10 cellular contexts compared by ENCODE assay signal in the genomic region with DNA sequence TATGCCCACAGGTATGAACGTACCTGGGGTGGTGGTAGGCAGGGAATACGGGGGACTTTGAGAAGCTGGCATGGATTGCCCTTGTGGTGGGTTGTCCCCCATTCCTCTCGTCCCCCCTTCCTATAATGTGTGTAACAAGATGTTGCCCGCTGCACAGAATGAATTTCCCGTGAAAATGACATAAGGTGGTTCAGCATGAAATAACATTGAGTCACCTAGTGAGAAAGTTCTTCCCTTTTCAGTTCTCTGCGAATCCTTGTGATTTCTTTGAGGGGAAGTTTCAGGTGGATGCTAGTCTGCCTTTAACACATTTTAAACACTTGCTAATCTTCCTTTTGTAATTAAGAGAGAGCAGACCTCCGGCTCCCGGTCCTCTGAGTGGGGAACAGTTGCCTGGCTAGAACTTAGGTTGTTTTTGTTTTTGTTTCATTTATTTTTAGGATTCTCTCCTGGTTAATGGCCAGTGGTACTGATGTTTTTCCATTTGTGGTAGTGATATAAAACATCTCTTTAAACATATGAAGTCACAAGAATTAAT. TPM values are rescaled to one million over a fixed set of nuclear protein-coding genes. Genes with fewer than 3 reads are reported as not detected.
DNase-seq lines count a peak whose midpoint lies in the region; ATAC-seq and TF ChIP-seq lines count a peak whose summit lies in the region.
"Had no signal": no experiment of that assay in that cellular context is flagged by ENCODE, and none has a peak within 500 bp of the region (broad histone marks: within the 10 kb centered on the region; RNA-seq: fewer than 3 reads in every experiment).

No MANE protein-coding gene starts in this region.

- CTCF ChIA-PET in activated naive CD4-positive, alpha-beta T cell treated with anti-CD3 and anti-CD28 coated beads for 36 hours (lab: Charles Lee), result interaction anchor here (1.1 kb wide), 2 partner anchors 75 to 158 kb away, joined by 4 read pairs; no protein-coding TSS in a partner anchor
- CTCF ChIA-PET in activated B cell treated with CpG ODN at 0.5 μM for 24 hours (lab: Charles Lee), result interaction anchor here (1.0 kb wide), 1 partner anchor 158 kb away, joined by 3 read pairs; no protein-coding TSS in a partner anchor

- H3K27ac Mint-ChIP-seq in activated naive CD4-positive, alpha-beta T cell treated with anti-CD3 and anti-CD28 coated beads for 36 hours, result no peak overlapping the region
- H3K27ac Mint-ChIP-seq in activated B cell treated with CpG ODN at 0.5 μM for 24 hours, result no peak overlapping the region
- no peak overlapping the region for H3K27ac Mint-ChIP-seq in stimulated activated effector memory CD8-positive, alpha-beta T cell treated with anti-CD3 and anti-CD28 coated beads, Interleukin-12 subunit alpha, Interleukin-12 subunit beta, amount 100 ng/mL, for 72 hours

- peaks cover 16% of the 10 kb centered on the region for H3K4me1 ChIP-seq in iPS-18a (ENCODE audit: control insufficient read depth, low read depth, low read length)

- POLR2A ChIA-PET in activated B cell treated with CpG ODN at 0.5 μM for 24 hours (lab: Charles Lee), result interaction anchor here (0.6 to 0.7 kb wide), 3 partner anchors 19 to 879 kb away, joined by 4 to 9 read pairs (median 6); no protein-coding TSS in a partner anchor

- no peak for DNase-seq in activated naive CD4-positive, alpha-beta T cell treated with anti-CD3 and anti-CD28 coated beads for 36 hours
- DNase-seq in activated naive CD4-positive, alpha-beta T cell (lab: John Stamatoyannopoulos, UW), result no peak
- no peak for DNase-seq in activated B cell treated with CpG ODN at 0.5 μM for 24 hours
- no peak for DNase-seq in stimulated activated effector memory CD8-positive, alpha-beta T cell treated with anti-CD3 and anti-CD28 coated beads, Interleukin-12 subunit alpha, Interleukin-12 subunit beta, amount 100 ng/mL, for 72 hours (ENCODE audit: low spot score in 2 of 2)
- DNase-seq in stimulated activated naive CD4-positive, alpha-beta T cell treated with Interleukin-2 at 50 U/mL for 16 hours (lab: John Stamatoyannopoulos, UW), result no peak
- DNase-seq in NCI-H187 (lab: John Stamatoyannopoulos, UW), result no peak
- DNase-seq in mucosa of gallbladder (ENCODE audit: low spot score), result no peak
- DNase-seq: C1 segment of cervical spinal cord; effector memory CD4-positive, alpha-beta T cell had no signal

- peaks cover 26% of the 10 kb centered on the region for H3K27me3 Mint-ChIP-seq in activated naive CD4-positive, alpha-beta T cell treated with anti-CD3 and anti-CD28 coated beads for 36 hours (ENCODE audit: low read depth)
- peaks cover 39% of the 10 kb centered on the region for H3K27me3 Mint-ChIP-seq in activated B cell treated with CpG ODN at 0.5 μM for 24 hours

- H3K9ac ChIP-seq in iPS-18a (ENCODE audit: low read length), result peak overlapping the region; percentile 19

- no peaks in the 10 kb centered on the region for H3K9me3 ChIP-seq in iPS-18a (ENCODE audit: control insufficient read depth, low read depth, low read length)

- no peaks in the 10 kb centered on the region for H3K36me3 ChIP-seq in iPS-18a (ENCODE audit: control insufficient read depth, low read depth, low read length)

- no peak overlapping the region for H3K27ac ChIP-seq in iPS-18a (ENCODE audit: low read length)

- no peak for TF ChIP-seq CTCF in activated B cell treated with CpG ODN at 0.5 μM for 24 hours (IDR thresholded peaks at IDR 0.05)

- H3K4me3 ChIP-seq in iPS-18a (ENCODE audit: low read length), result peak overlapping the region; percentile 67

- peaks cover 29% of the 10 kb centered on the region for H3K27me3 ChIP-seq in iPS-18a (ENCODE audit: control insufficient read depth, insufficient read depth, low read length)

- H3K4me1 Mint-ChIP-seq in activated naive CD4-positive, alpha-beta T cell treated with anti-CD3 and anti-CD28 coated beads for 36 hours (ENCODE audit: low read depth), result peaks cover 11% of the 10 kb centered on the region
- peaks cover 17% of the 10 kb centered on the region for H3K4me1 Mint-ChIP-seq in activated B cell treated with CpG ODN at 0.5 μM for 24 hours
- H3K4me1 Mint-ChIP-seq in stimulated activated effector memory CD8-positive, alpha-beta T cell treated with anti-CD3 and anti-CD28 coated beads, Interleukin-12 subunit alpha, Interleukin-12 subunit beta, amount 100 ng/mL, for 72 hours, result peaks cover 43% of the 10 kb centered on the region

- no peak for ATAC-seq in activated B cell treated with CpG ODN at 0.5 μM for 24 hours (ENCODE audit: low read depth)
- no peak for ATAC-seq in stimulated activated effector memory CD8-positive, alpha-beta T cell treated with anti-CD3 and anti-CD28 coated beads, Interleukin-12 subunit alpha, Interleukin-12 subunit beta, amount 100 ng/mL, for 72 hours

- H3K4me3 Mint-ChIP-seq in activated naive CD4-positive, alpha-beta T cell treated with anti-CD3 and anti-CD28 coated beads for 36 hours, result peak overlapping the region; percentile 80
- H3K4me3 Mint-ChIP-seq in activated B cell treated with CpG ODN at 0.5 μM for 24 hours, result peak overlapping the region; percentile 82
- H3K4me3 Mint-ChIP-seq in stimulated activated effector memory CD8-positive, alpha-beta T cell treated with anti-CD3 and anti-CD28 coated beads, Interleukin-12 subunit alpha, Interleukin-12 subunit beta, amount 100 ng/mL, for 72 hours, result peak overlapping the region; percentile 76

- H3K9me3 Mint-ChIP-seq in activated naive CD4-positive, alpha-beta T cell treated with anti-CD3 and anti-CD28 coated beads for 36 hours, result no peaks in the 10 kb centered on the region
- no peaks in the 10 kb centered on the region for H3K9me3 Mint-ChIP-seq in activated B cell treated with CpG ODN at 0.5 μM for 24 hours
- no peaks in the 10 kb centered on the region for H3K9me3 Mint-ChIP-seq in stimulated activated effector memory CD8-positive, alpha-beta T cell treated with anti-CD3 and anti-CD28 coated beads, Interleukin-12 subunit alpha, Interleukin-12 subunit beta, amount 100 ng/mL, for 72 hours

- intact Hi-C loops in activated naive CD4-positive, alpha-beta T cell treated with anti-CD3 and anti-CD28 coated beads for 36 hours (cut with micrococcal nuclease), result no loop called here
- intact Hi-C loops in activated B cell treated with CpG ODN at 0.5 μM for 24 hours (cut with micrococcal nuclease), result no loop called here

- no peaks in the 10 kb centered on the region for H3K36me3 Mint-ChIP-seq in activated naive CD4-positive, alpha-beta T cell treated with anti-CD3 and anti-CD28 coated beads for 36 hours (ENCODE audit: low read depth)
- peaks cover 3% of the 10 kb centered on the region for H3K36me3 Mint-ChIP-seq in activated B cell treated with CpG ODN at 0.5 μM for 24 hours (ENCODE audit: low read depth)
- H3K36me3 Mint-ChIP-seq in stimulated activated effector memory CD8-positive, alpha-beta T cell treated with anti-CD3 and anti-CD28 coated beads, Interleukin-12 subunit alpha, Interleukin-12 subunit beta, amount 100 ng/mL, for 72 hours, result no peaks in the 10 kb centered on the region

RNA-seq across cellular contexts. Expression of a gene that starts 58.9 kb away (rescaled TPM):
- total RNA-seq in activated naive CD4-positive, alpha-beta T cell treated with anti-CD3 and anti-CD28 coated beads for 36 hours, result under 1 TPM; 0.81 to 0.86 TPM
- total RNA-seq in activated B cell treated with CpG ODN at 0.5 μM for 24 hours (2.5 and 2.6 TPM in 2 replicates), mucosa of gallbladder (32.8 TPM)
